ENCODE assay signal across 9 cellular contexts in the genomic region with DNA sequence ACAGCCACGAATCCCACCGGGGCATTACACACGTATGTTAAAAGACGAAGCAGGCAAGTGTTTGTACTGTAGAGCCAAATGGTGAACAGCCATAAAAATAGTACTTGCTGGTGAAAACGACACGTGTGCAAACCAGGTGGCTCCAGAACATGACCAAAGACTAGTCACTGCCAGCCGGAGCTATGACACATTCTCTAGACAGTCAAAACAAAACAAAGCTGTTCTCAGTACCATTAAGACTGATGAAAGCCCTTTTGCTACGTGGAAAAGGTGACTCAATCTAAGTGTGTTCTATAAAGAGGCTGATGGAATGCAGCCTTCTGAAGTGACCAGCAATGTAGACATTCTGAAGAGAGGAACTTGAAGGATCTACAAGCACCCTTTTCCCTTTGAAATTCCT.
DNase-seq lines count a peak whose midpoint lies in the region; ATAC-seq and TF ChIP-seq lines count a peak whose summit lies in the region.
"Had no signal": no experiment of that assay in that cellular context is flagged by ENCODE, and none has a peak within 500 bp of the region (broad histone marks: within the 10 kb centered on the region; RNA-seq: fewer than 3 reads in every experiment).

No MANE protein-coding gene starts in this region.

- ATAC-seq in GM19351 (IDR thresholded peaks at IDR 0.05; ENCODE audit: unreplicated experiment): peak; percentile 91
- peak; percentile 88 for ATAC-seq in HG03342 (IDR thresholded peaks at IDR 0.05; ENCODE audit: unreplicated experiment)

- H3K9me3 ChIP-seq in stomach: peaks cover 0 to 4% (median 0%) of the 10 kb centered on the region in 4 donors
- H3K9me3 ChIP-seq: thoracic aorta had no signal

- H3K27me3 ChIP-seq in stomach: no peaks in the 10 kb centered on the region

- H3K27ac ChIP-seq in stomach: no peak overlapping the region
- H3K27ac ChIP-seq: thoracic aorta had no signal

- WGBS in stomach, 5 donors: 66 to 83% (median 78%) methylated on average over 8 of the region's 8 CpGs

- no peaks in the 10 kb centered on the region for H3K36me3 ChIP-seq in stomach
- H3K36me3 ChIP-seq: thoracic aorta had no signal

- H3K4me3 ChIP-seq in choroid plexus epithelial cell (ENCODE audit: low read depth, low read length) (no peak overlapping the region), stomach (no peak overlapping the region)
- H3K4me3 ChIP-seq: thoracic aorta had no signal

- TF ChIP-seq CTCF in AG09319 (IDR thresholded peaks at IDR 0.05; ENCODE audit: low read depth, low read length) (no peak), choroid plexus epithelial cell (conservative IDR thresholded peaks at IDR 0.05; ENCODE audit: low read depth, low read length) (no peak), stomach (IDR thresholded peaks at IDR 0.05) (no peak)

- intact Hi-C loops in stomach (cut with DNase I; ENCODE audit: low total_unique reads): no loop called here

- DNase-seq in AG09319 (ENCODE audit: extremely low read depth, low read depth) (peak; percentile 31), choroid plexus epithelial cell (ENCODE audit: low read depth) (peak; percentile 89), NCI-H2029 (lab: John Stamatoyannopoulos, UW) (no peak), pons (ENCODE audit: low spot score) (no peak), NK-92 (lab: John Stamatoyannopoulos, UW; ENCODE audit: unreplicated experiment) (no peak), stomach (no peak)

- H3K4me1 ChIP-seq in stomach: no peaks in the 10 kb centered on the region

- TF ChIP-seq POLR2A in stomach (IDR thresholded peaks at IDR 0.05): no peak

- TF ChIP-seq EP300 in stomach (IDR thresholded peaks at IDR 0.05): no peak

Comparison
In these comparisons a context has a peak if more than half of its experiments do, and no peak if none do; other contexts are left out.
1. DNase-seq: peak in AG09319 (single experiment) and choroid plexus epithelial cell (single experiment); none in NCI-H2029 (single experiment), pons (single experiment), NK-92 (single experiment) and stomach (single experiment).